ENCODE assay signal across 11 cellular contexts in the genomic region with DNA sequence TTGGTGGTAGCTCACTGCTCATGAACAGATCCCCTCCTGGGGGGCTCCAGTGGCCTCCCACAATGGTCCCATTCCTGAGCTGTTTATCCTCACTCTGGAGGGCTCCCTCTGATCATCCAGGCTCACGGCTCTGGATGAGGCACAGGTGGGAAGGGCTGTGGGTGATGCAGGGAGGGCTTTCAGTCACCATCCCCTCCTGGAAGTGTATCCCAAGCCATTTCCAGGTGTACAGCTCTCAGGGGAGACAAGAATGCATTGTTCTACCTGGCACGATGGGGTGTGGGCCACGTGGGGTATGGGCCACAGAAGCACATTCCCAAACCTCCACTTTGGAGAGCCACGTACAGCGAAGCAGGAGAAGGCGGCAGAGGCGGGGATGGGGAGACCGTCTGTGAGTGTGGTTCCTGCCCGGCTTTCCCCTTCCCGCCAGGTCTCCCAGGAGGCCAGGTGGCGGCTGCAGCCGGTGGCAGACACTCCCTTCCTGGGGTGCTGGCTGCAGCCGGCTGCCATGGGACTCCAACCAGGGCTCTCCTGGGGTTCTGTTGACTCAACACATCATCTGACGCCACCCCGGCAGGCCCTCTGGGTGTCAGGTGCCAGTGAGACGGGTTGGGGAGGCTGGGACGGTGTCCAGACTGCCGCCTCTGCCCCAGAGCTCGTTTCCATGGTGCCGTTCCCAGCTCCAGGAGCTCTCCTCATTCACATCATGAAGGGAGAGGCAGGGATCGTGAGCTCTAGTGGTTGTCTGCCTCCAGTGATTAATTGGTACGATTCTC.
A peak's percentile ranks its signal among the peaks of the same experiment; 100 is the strongest.
DNase-seq lines count a peak whose midpoint lies in the region; ATAC-seq and TF ChIP-seq lines count a peak whose summit lies in the region.
"Had no signal": no experiment of that assay in that cellular context is flagged by ENCODE, and none has a peak within 500 bp of the region (broad histone marks: within the 10 kb centered on the region; RNA-seq: fewer than 3 reads in every experiment).

No MANE protein-coding gene starts in this region.

- H3K4me1 ChIP-seq in heart right ventricle (peaks cover 3 to 75% (median 56%) of the 10 kb centered on the region in 9 donors), stomach (peaks cover 9 to 50% (median 26%) of the 10 kb centered on the region in 4 donors), OCI-LY7 (ENCODE audit: insufficient read depth, low read length, poor library complexity, severe bottlenecking) (no peaks in the 10 kb centered on the region)

- intact Hi-C loops in heart right ventricle (cut with DNase I): loop anchor here in 1 of 10 donors (5.0 kb wide), 1 partner anchor 57 kb away; no protein-coding TSS in a partner anchor
- intact Hi-C loops in stomach (cut with DNase I; ENCODE audit: low total_unique reads): no loop called here
- intact Hi-C loops in OCI-LY7 (cut with micrococcal nuclease; ENCODE audit: unreplicated experiment): no loop called here

- no peaks in the 10 kb centered on the region for H3K9me3 ChIP-seq in heart right ventricle
- H3K9me3 ChIP-seq in stomach: no peaks in the 10 kb centered on the region
- H3K9me3 ChIP-seq in OCI-LY7 (ENCODE audit: low read length): no peaks in the 10 kb centered on the region

- no peak overlapping the region for H2AFZ ChIP-seq in OCI-LY7 (ENCODE audit: low read length)

- H3K4me3 ChIP-seq in heart right ventricle (no peak overlapping the region), stomach (no peak overlapping the region), OCI-LY7 (ENCODE audit: low read depth, low read length, poor library complexity, severe bottlenecking) (no peak overlapping the region)

- H3K79me2 ChIP-seq in OCI-LY7 (ENCODE audit: insufficient read depth, low read depth, low read length): no peaks in the 10 kb centered on the region

- no peaks in the 10 kb centered on the region for H3K36me3 ChIP-seq in heart right ventricle
- no peaks in the 10 kb centered on the region for H3K36me3 ChIP-seq in stomach
- no peaks in the 10 kb centered on the region for H3K36me3 ChIP-seq in OCI-LY7 (ENCODE audit: insufficient read depth, low read length)
- H3K36me3 ChIP-seq: WERI-Rb-1 had no signal

- H3K9me2 ChIP-seq in OCI-LY7 (ENCODE audit: insufficient read depth, low read length): no peaks in the 10 kb centered on the region

- no peak for TF ChIP-seq POLR2A in stomach (IDR thresholded peaks at IDR 0.05)

- no peak overlapping the region for H3K4me2 ChIP-seq in OCI-LY7 (ENCODE audit: low read length)

- no peaks in the 10 kb centered on the region for H3K27me3 ChIP-seq in heart right ventricle
- H3K27me3 ChIP-seq in stomach: no peaks in the 10 kb centered on the region

- CTCF ChIA-PET in RWPE1 (lab: Yijun Ruan, JAX) (interaction anchor here (0.7 kb wide), 1 partner anchor 56 kb away, joined by 3 read pairs; no protein-coding TSS in a partner anchor), OCI-LY7 (lab: Charles Lee; ENCODE audit: unreplicated experiment) (no interaction called here)

- TF ChIP-seq CTCF in RWPE1 (conservative IDR thresholded peaks at IDR 0.05; ENCODE audit: low read depth): no peak
- no peak for TF ChIP-seq CTCF in heart right ventricle (IDR thresholded peaks at IDR 0.05)
- no peak for TF ChIP-seq CTCF in stomach (IDR thresholded peaks at IDR 0.05)
- no peak for TF ChIP-seq CTCF in OCI-LY7 (conservative IDR thresholded peaks at IDR 0.05; ENCODE audit: low read length)

- ATAC-seq in heart right ventricle (peak; percentile 51 to 73 (median 62)), HG02763 (IDR thresholded peaks at IDR 0.05; ENCODE audit: unreplicated experiment) (no peak)

- no TSS peak for BruUV-seq in OCI-LY7 (replicated peaks; lab: Mats Ljungman, UMichigan)

- peak; percentile 84 for DNase-seq in NCI-H1105 (lab: John Stamatoyannopoulos, UW)
- no peak for DNase-seq in RWPE1 (ENCODE audit: low spot score)
- DNase-seq in heart right ventricle: peak; percentile 62
- no peak for DNase-seq in stomach
- no peak for DNase-seq in OCI-LY7 (ENCODE audit: low spot score)
- DNase-seq in NOMO-1 treated with dmso at 0.1 percent for 144 hours (lab: John Stamatoyannopoulos, UW; ENCODE audit: unreplicated experiment): no peak
- no peak for DNase-seq in activated effector memory CD4-positive, alpha-beta T cell treated with Interleukin-2 at 50 U/mL for 16 hours
- DNase-seq: NCI-H524 treated with DMSO at 0.1 percent for 48 hours; stimulated activated CD4-positive, alpha-beta T cell treated with anti-CD3 and anti-CD28 coated beads, Interleukin-4, amount 100 ng/mL, for 24 hours; WERI-Rb-1 had no signal

- POLR2A ChIA-PET in RWPE1 (lab: Yijun Ruan, JAX; ENCODE audit: low non-redundant PET) (no interaction called here), OCI-LY7 (lab: Charles Lee) (no interaction called here)

- 40 to 62% methylated on average over 22 of the region's 22 CpGs for WGBS in heart right ventricle, 2 donors
- WGBS in stomach, 5 donors: 75 to 87% (median 82%) methylated on average over 16 to 22 of the region's 22 CpGs

- H4K20me1 ChIP-seq in OCI-LY7 (ENCODE audit: insufficient read depth, low read length): no peaks in the 10 kb centered on the region

- no peak for TF ChIP-seq EP300 in stomach (IDR thresholded peaks at IDR 0.05)

- H3K27ac ChIP-seq in RWPE1 (peak overlapping the region; percentile 89; the same call in 1 of the 2 replicates), heart right ventricle (peak overlapping the region in 6 of 10 donors; percentile 37 to 67 (median 50)), stomach (peak overlapping the region in 3 of 5 donors; percentile 10 to 65 (median 32)), OCI-LY7 (ENCODE audit: low read depth, low read length, poor library complexity, severe bottlenecking) (no peak overlapping the region)
- H3K27ac ChIP-seq: WERI-Rb-1 had no signal

Comparison
In these comparisons a context has a peak if more than half of its experiments do, and no peak if none do; other contexts are left out.
1. DNase-seq: peak in NCI-H1105 (single experiment) and heart right ventricle (2 of 2); none in RWPE1 (single experiment), stomach (single experiment), OCI-LY7 (single experiment), NOMO-1 treated with dmso at 0.1 percent for 144 hours (single experiment) and activated effector memory CD4-positive, alpha-beta T cell treated with Interleukin-2 at 50 U/mL for 16 hours (single experiment).